In the genomic region with DNA sequence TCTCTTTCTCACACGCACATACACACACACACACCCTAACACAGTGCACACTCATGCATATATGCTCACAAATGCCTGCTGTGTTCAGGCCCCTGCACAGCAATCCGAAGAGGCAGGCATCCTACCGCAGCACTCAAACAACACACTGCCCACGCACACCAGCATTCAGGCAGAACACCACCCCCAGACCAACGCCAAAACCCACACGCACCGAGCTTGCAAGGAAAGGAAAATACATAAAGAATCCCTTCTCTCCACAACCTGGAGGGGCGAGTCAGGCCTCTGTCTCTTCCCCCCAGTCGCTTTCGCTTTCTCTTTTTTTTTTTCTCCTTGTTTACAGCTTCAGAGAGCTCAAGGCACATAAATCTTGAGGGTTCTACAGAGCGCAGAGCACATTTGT, we compare ENCODE assay signal across 8 cellular contexts.
DNase-seq lines count a peak whose midpoint lies in the region; ATAC-seq and TF ChIP-seq lines count a peak whose summit lies in the region.
"Not testable (repeated sequence)": the region's sequence is repeated elsewhere in the genome, so short reads cannot be mapped to it uniquely, and the experiment has no call there.

No MANE protein-coding gene starts in this region.

- peaks cover 20% of the 10 kb centered on the region for H3K4me1 Mint-ChIP-seq in CD8-positive, alpha-beta T cell (ENCODE audit: low read depth)
- peaks cover 30% of the 10 kb centered on the region for H3K4me1 Mint-ChIP-seq in activated CD4-positive, alpha-beta T cell treated with anti-CD3 and anti-CD28 coated beads, Interleukin-2, amount 10 ng/mL, durations not matched to agents 24 days and 14 days
- H3K4me1 Mint-ChIP-seq in natural killer cell treated with Interleukin-12 subunit alpha and Interleukin-12 subunit beta and Interleukin-15 and Interleukin-18, amount 100 ng/mL, for 72 hours (ENCODE audit: low read depth in 2 of 2): peaks cover 25 to 27% of the 10 kb centered on the region in 2 donors
- peaks cover 21% of the 10 kb centered on the region for H3K4me1 Mint-ChIP-seq in stimulated activated naive CD8-positive, alpha-beta T cell treated with anti-CD3 and anti-CD28 coated beads, Interleukin-15, amount 100 ng/mL, for 72 hours

- not testable (repeated sequence) for H3K79me2 ChIP-seq in MM.1S (ENCODE audit: low read length)

- H3F3A ChIP-seq in MM.1S (ENCODE audit: insufficient read depth, low read length): not testable (repeated sequence)

- peak overlapping the region; percentile 93 for H3K27ac Mint-ChIP-seq in CD8-positive, alpha-beta T cell
- peak overlapping the region; percentile 93 for H3K27ac Mint-ChIP-seq in activated CD4-positive, alpha-beta T cell treated with anti-CD3 and anti-CD28 coated beads, Interleukin-2, amount 10 ng/mL, durations not matched to agents 24 days and 14 days
- peak overlapping the region; percentile 66 to 78 for H3K27ac Mint-ChIP-seq in natural killer cell treated with Interleukin-12 subunit alpha and Interleukin-12 subunit beta and Interleukin-15 and Interleukin-18, amount 100 ng/mL, for 72 hours
- H3K27ac Mint-ChIP-seq in stimulated activated naive CD8-positive, alpha-beta T cell treated with anti-CD3 and anti-CD28 coated beads, Interleukin-15, amount 100 ng/mL, for 72 hours: peak overlapping the region; percentile 68 to 98

- not testable (repeated sequence) for H3K36me3 ChIP-seq in CD8-positive, alpha-beta T cell (ENCODE audit: insufficient read depth, low read length); MM.1S (replicated peaks; ENCODE audit: insufficient read depth, low read length); duodenal mucosa (ENCODE audit: control insufficient read depth in 1 of 2, insufficient read depth in 2 of 2, low read length in 2 of 2); iPS-20b (ENCODE audit: insufficient read depth, low read depth, low read length)

- not testable (repeated sequence) for ATAC-seq in CD8-positive, alpha-beta T cell; natural killer cell treated with Interleukin-12 subunit alpha and Interleukin-12 subunit beta and Interleukin-15 and Interleukin-18, amount 100 ng/mL, for 72 hours; stimulated activated naive CD8-positive, alpha-beta T cell treated with anti-CD3 and anti-CD28 coated beads, Interleukin-15, amount 100 ng/mL, for 72 hours

- H3K27ac ChIP-seq in CD8-positive, alpha-beta T cell (ENCODE audit: low read depth, low read length): peak overlapping the region; percentile 47
- not testable (repeated sequence) for H3K27ac ChIP-seq in MM.1S (ENCODE audit: low read length); iPS-20b (ENCODE audit: low read length)
- H3K27ac ChIP-seq in duodenal mucosa (ENCODE audit: low read depth, low read length): peak overlapping the region; percentile 83

- H3K4me2 ChIP-seq in MM.1S (ENCODE audit: low read depth, low read length): not testable (repeated sequence)

- peak overlapping the region; percentile 82 for H3K4me3 Mint-ChIP-seq in CD8-positive, alpha-beta T cell
- peak overlapping the region; percentile 90 for H3K4me3 Mint-ChIP-seq in activated CD4-positive, alpha-beta T cell treated with anti-CD3 and anti-CD28 coated beads, Interleukin-2, amount 10 ng/mL, durations not matched to agents 24 days and 14 days
- H3K4me3 Mint-ChIP-seq in natural killer cell treated with Interleukin-12 subunit alpha and Interleukin-12 subunit beta and Interleukin-15 and Interleukin-18, amount 100 ng/mL, for 72 hours: peak overlapping the region; percentile 89
- peak overlapping the region; percentile 83 to 97 for H3K4me3 Mint-ChIP-seq in stimulated activated naive CD8-positive, alpha-beta T cell treated with anti-CD3 and anti-CD28 coated beads, Interleukin-15, amount 100 ng/mL, for 72 hours

- not testable (repeated sequence) for H3K9me2 ChIP-seq in MM.1S (replicated peaks; ENCODE audit: insufficient read depth, low read length)

- CTCF ChIA-PET in CD8-positive, alpha-beta T cell (lab: Charles Lee): not testable (repeated sequence)

- not testable (repeated sequence) for H3K27me3 Mint-ChIP-seq in CD8-positive, alpha-beta T cell (ENCODE audit: low read depth); activated CD4-positive, alpha-beta T cell treated with anti-CD3 and anti-CD28 coated beads, Interleukin-2, amount 10 ng/mL, durations not matched to agents 24 days and 14 days; natural killer cell treated with Interleukin-12 subunit alpha and Interleukin-12 subunit beta and Interleukin-15 and Interleukin-18, amount 100 ng/mL, for 72 hours; stimulated activated naive CD8-positive, alpha-beta T cell treated with anti-CD3 and anti-CD28 coated beads, Interleukin-15, amount 100 ng/mL, for 72 hours

- not testable (repeated sequence) for H3K9ac ChIP-seq in MM.1S (ENCODE audit: low read length)
- H3K9ac ChIP-seq in duodenal mucosa (ENCODE audit: low read depth in 1 of 2, low read length in 2 of 2) (peak overlapping the region; percentile 54 to 56), iPS-20b (ENCODE audit: low read depth, low read length) (peak overlapping the region; percentile 56; the same call in 1 of the 2 replicates)

- POLR2A ChIA-PET in CD8-positive, alpha-beta T cell (lab: Charles Lee): not testable (repeated sequence)

- intact Hi-C loops in CD8-positive, alpha-beta T cell (cut with DNase I, micrococcal nuclease): loop anchor here in 1 of 2 experiments (10.0 kb wide), 1 partner anchor 604 kb away; no protein-coding TSS in a partner anchor
- intact Hi-C loops in activated CD4-positive, alpha-beta T cell treated with anti-CD3 and anti-CD28 coated beads, Interleukin-2, amount 10 ng/mL, durations not matched to agents 24 days and 14 days (cut with micrococcal nuclease): not testable (repeated sequence)

- not testable (repeated sequence) for DNase-seq in CD8-positive, alpha-beta T cell; natural killer cell treated with Interleukin-12 subunit alpha and Interleukin-12 subunit beta and Interleukin-15 and Interleukin-18, amount 100 ng/mL, for 72 hours (ENCODE audit: low spot score)
- peak; percentile 30 for DNase-seq in MM.1S
- DNase-seq in activated CD4-positive, alpha-beta T cell treated with anti-CD3 and anti-CD28 coated beads, Interleukin-2, amount 10 ng/mL, durations not matched to agents 24 days and 14 days: peak; percentile 77
- DNase-seq in activated naive CD4-positive, alpha-beta T cell treated with anti-CD3 and anti-CD28 coated beads, Interleukin-2, amount 50 U/mL, for 16 hours: peak; percentile 27
- peak in 1 of 2 donors; percentile 64 for DNase-seq in stimulated activated naive CD8-positive, alpha-beta T cell treated with anti-CD3 and anti-CD28 coated beads, Interleukin-15, amount 100 ng/mL, for 72 hours

- H3K36me3 Mint-ChIP-seq in CD8-positive, alpha-beta T cell; activated CD4-positive, alpha-beta T cell treated with anti-CD3 and anti-CD28 coated beads, Interleukin-2, amount 10 ng/mL, durations not matched to agents 24 days and 14 days (ENCODE audit: low read depth); natural killer cell treated with Interleukin-12 subunit alpha and Interleukin-12 subunit beta and Interleukin-15 and Interleukin-18, amount 100 ng/mL, for 72 hours: not testable (repeated sequence)

- H3K27me3 ChIP-seq in CD8-positive, alpha-beta T cell (ENCODE audit: insufficient read depth, low read length); MM.1S (replicated peaks; ENCODE audit: insufficient read depth, low read length); duodenal mucosa (ENCODE audit: control insufficient read depth in 1 of 2, insufficient read depth in 2 of 2, low read length in 2 of 2): not testable (repeated sequence)
- peaks cover 15% of the 10 kb centered on the region for H3K27me3 ChIP-seq in iPS-20b (ENCODE audit: insufficient read depth, low read length)

- H4K20me1 ChIP-seq in MM.1S (ENCODE audit: insufficient read depth, low read length): not testable (repeated sequence)

- not testable (repeated sequence) for H3K9me3 Mint-ChIP-seq in CD8-positive, alpha-beta T cell; activated CD4-positive, alpha-beta T cell treated with anti-CD3 and anti-CD28 coated beads, Interleukin-2, amount 10 ng/mL, durations not matched to agents 24 days and 14 days; natural killer cell treated with Interleukin-12 subunit alpha and Interleukin-12 subunit beta and Interleukin-15 and Interleukin-18, amount 100 ng/mL, for 72 hours; stimulated activated naive CD8-positive, alpha-beta T cell treated with anti-CD3 and anti-CD28 coated beads, Interleukin-15, amount 100 ng/mL, for 72 hours

- H3K9me3 ChIP-seq in CD8-positive, alpha-beta T cell (ENCODE audit: low read length); MM.1S (replicated peaks; ENCODE audit: insufficient read depth, low read length); duodenal mucosa (ENCODE audit: control insufficient read depth in 1 of 2, low read length in 2 of 2); iPS-20b (ENCODE audit: insufficient read depth, low read depth, low read length): not testable (repeated sequence)

- H2AFZ ChIP-seq in MM.1S (ENCODE audit: low read length): not testable (repeated sequence)

- H3K4me3 ChIP-seq in CD8-positive, alpha-beta T cell (ENCODE audit: low read depth, low read length): peak overlapping the region; percentile 58
- H3K4me3 ChIP-seq in MM.1S (ENCODE audit: low read length): not testable (repeated sequence)
- H3K4me3 ChIP-seq in duodenal mucosa (ENCODE audit: low read depth in 1 of 2, low read length in 2 of 2) (peak overlapping the region; percentile 60 to 66), iPS-20b (ENCODE audit: low read length) (peak overlapping the region; percentile 65; the same call in 1 of the 2 replicates)

- not testable (repeated sequence) for TF ChIP-seq CTCF in CD8-positive, alpha-beta T cell (IDR thresholded peaks at IDR 0.05); MM.1S (IDR thresholded peaks at IDR 0.05; ENCODE audit: low read length)

- H3K4me1 ChIP-seq in CD8-positive, alpha-beta T cell (ENCODE audit: insufficient read depth, low read length); MM.1S (ENCODE audit: low read length); duodenal mucosa (ENCODE audit: control insufficient read depth in 1 of 2, insufficient read depth in 2 of 2, low read length in 2 of 2); iPS-20b (ENCODE audit: insufficient read depth, low read length): not testable (repeated sequence)
